Comparison of ENCODE assay signal across 27 cellular contexts in genomic region chr3:159917141-159917540, GRCh38.
"Had no signal": no experiment of that assay in that cellular context is flagged by ENCODE, and none has a peak within 500 bp of the region (broad histone marks: within the 10 kb centered on the region; RNA-seq: fewer than 3 reads in every experiment).

No MANE protein-coding gene starts in this region.

- H3K4me1 ChIP-seq: adrenal gland had no signal

- H3K27ac ChIP-seq: adrenal gland, brain microvascular endothelial cell, coronary artery, epithelial cell of prostate, WERI-Rb-1 had no signal

- DNase-seq: activated B cell treated with CpG ODN at 0.5 μM for 24 hours; activated CD4-positive, alpha-beta T cell treated with anti-CD3 and anti-CD28 coated beads for 48 hours; activated CD4-positive, alpha-beta T cell treated with anti-CD3 and anti-CD28 coated beads, Interleukin-2, amount 50 U/mL, for 1 hour; activated CD4-positive, alpha-beta T cell treated with anti-CD3 and anti-CD28 coated beads, Interleukin-2, amount 50 U/mL, for 48 hours; activated CD8-positive, alpha-beta memory T cell treated with anti-CD3 and anti-CD28 coated beads for 24 hours; activated CD8-positive, alpha-beta T cell treated with anti-CD3 and anti-CD28 coated beads for 36 hours; activated effector memory CD4-positive, alpha-beta T cell treated with Interleukin-2 at 50 U/mL for 16 hours; activated gamma-delta T cell treated with Interleukin-2 at 50 U/mL for 16 hours; activated naive CD4-positive, alpha-beta T cell treated with Interleukin-2 at 50 U/mL for 16 hours; activated naive CD8-positive, alpha-beta T cell treated with anti-CD3 and anti-CD28 coated beads for 36 hours; activated naive CD8-positive, alpha-beta T cell treated with anti-CD3 and anti-CD28 coated beads, Interleukin-2, amount 50 U/mL, for 24 hours; activated T-cell treated with anti-CD3 and anti-CD28 coated beads, Interleukin-2, amount 50 U/mL, for 4 hours; adrenal gland; brain microvascular endothelial cell; effector CD8-positive, alpha-beta T cell; foreskin fibroblast; head of caudate nucleus; T-helper 1 cell; T-helper 17 cell; T1000; WERI-Rb-1 had no signal

- H3K4me3 ChIP-seq: adrenal gland, coronary artery had no signal

- FAIRE-seq: bronchial epithelial cell, endothelial cell of umbilical vein had no signal

- H3K9me3 ChIP-seq: adrenal gland had no signal

- ATAC-seq: activated CD4-positive, CD25-positive, alpha-beta regulatory T cell treated with anti-CD3 and anti-CD28 coated beads, Interleukin-2, amount 50 U/mL, for 24 hours; activated CD8-positive, alpha-beta T cell treated with anti-CD3 and anti-CD28 coated beads for 36 hours; activated naive CD8-positive, alpha-beta T cell treated with anti-CD3 and anti-CD28 coated beads, Interleukin-2, amount 50 U/mL, for 24 hours; activated T-cell treated with anti-CD3 and anti-CD28 coated beads, Interleukin-2, amount 50 U/mL, for 4 hours; activated T-helper 17 cell treated with anti-CD3 and anti-CD28 coated beads, Interleukin-2, amount 50 U/mL, for 72 hours; T-helper 17 cell had no signal

- H3K36me3 ChIP-seq: adrenal gland, brain microvascular endothelial cell, WERI-Rb-1 had no signal

- H3K27me3 ChIP-seq: adrenal gland, brain microvascular endothelial cell had no signal
